In the genomic region with DNA sequence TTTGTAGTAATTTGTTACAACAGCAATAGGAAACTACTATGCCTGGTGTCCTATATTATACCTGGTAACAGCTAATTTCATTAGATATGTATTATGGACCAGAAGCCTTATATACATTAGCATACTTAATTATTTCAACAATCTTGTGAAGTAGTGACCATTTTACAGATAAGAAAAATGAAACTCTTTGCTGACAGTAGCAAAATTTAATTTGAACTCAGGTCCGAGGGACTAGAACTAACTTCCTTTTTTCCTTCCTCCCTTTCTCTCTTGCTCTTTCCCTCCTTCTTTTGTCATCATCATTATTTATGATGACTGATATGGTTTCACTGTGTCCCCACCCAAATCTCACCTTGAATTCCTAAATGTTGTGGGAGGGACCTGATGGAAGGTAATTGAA, we compare ENCODE assay signal across 26 cellular contexts.
"Had no signal": no experiment of that assay in that cellular context is flagged by ENCODE, and none has a peak within 500 bp of the region (broad histone marks: within the 10 kb centered on the region; RNA-seq: fewer than 3 reads in every experiment).

No MANE protein-coding gene starts in this region.

- H3K4me1 ChIP-seq: colonic mucosa, esophagus squamous epithelium, gastrocnemius medialis, heart right ventricle, left lung, lower lobe of right lung had no signal

- H3K9me3 ChIP-seq: colonic mucosa, esophagus squamous epithelium, gastrocnemius medialis, lower lobe of right lung had no signal

- FAIRE-seq: endometrium, islet of Langerhans, keratinocyte had no signal

- ATAC-seq: effector memory CD8-positive, alpha-beta T cell; esophagus mucosa; gastrocnemius medialis; heart right ventricle; left cardiac atrium; left lung; left ventricle myocardium superior; lower lobe of right lung; mucosa of descending colon had no signal

- H3K4me3 ChIP-seq: colonic mucosa, esophagus squamous epithelium, gastrocnemius medialis, heart right ventricle, left lung, lower lobe of right lung, mucosa of descending colon had no signal

- DNase-seq: colonic mucosa; cortex of kidney; effector CD8-positive, alpha-beta T cell; effector memory CD8-positive, alpha-beta T cell; endodermal cell; erythroblast; esophagus squamous epithelium; foreskin fibroblast; foreskin melanocyte; gastrocnemius medialis; glutamatergic neuron; head of caudate nucleus; heart right ventricle; hippocampal formation; left cardiac atrium; left lung; left ventricle myocardium superior; lower lobe of right lung; mesenchymal stem cell; mucosa of descending colon; naive B cell had no signal

- H3K27ac ChIP-seq: colonic mucosa, epithelial cell of prostate, esophagus squamous epithelium, gastrocnemius medialis, heart right ventricle, left lung, lower lobe of right lung had no signal
